In the genomic region with DNA sequence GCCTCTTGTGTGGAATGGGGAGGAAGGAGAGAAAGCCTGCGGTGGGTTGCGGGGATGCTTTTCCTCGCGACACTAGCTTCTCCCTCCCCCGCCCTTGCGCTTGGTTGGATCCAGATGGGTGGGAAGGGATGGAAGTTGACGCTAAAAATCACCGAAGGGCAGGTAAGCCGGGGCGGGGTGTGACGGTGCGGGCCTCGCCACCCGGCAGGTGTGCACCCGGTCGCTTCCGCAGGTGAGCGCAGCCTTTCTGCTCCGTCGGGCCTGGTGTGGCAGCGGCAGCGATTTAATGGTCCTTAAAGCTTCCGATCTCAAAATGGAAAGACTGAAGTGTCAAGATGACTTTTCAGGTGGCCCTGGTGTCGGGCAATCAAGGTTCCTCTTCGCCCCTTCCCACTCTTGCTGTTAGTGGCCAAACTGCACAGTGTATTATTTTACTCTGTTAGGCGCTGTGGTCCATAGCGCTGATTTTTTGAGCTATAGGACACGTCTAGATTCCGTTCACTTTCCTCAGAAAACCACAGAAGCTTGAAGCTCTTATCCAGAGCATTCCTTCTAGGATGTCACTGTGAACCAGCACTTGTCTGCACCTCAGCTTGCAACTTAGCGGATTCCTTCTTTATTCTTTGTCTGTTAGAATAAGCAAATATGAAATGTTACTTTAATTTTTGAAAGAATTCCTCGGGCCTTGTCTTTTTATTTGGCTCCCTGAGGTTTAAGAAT, we compare ENCODE assay signal across 8 cellular contexts. TPM values are rescaled to one million over a fixed set of nuclear protein-coding genes. Genes with fewer than 3 reads are reported as not detected.
DNase-seq lines count a peak whose midpoint lies in the region; ATAC-seq, FAIRE-seq and TF ChIP-seq lines count a peak whose summit lies in the region.

No MANE protein-coding gene starts in this region.

- H3K9me3 ChIP-seq in HAP-1 (no peaks in the 10 kb centered on the region), SU-DHL-6 (ENCODE audit: insufficient read depth, low read length) (no peaks in the 10 kb centered on the region), left lung (no peaks in the 10 kb centered on the region)

- H3K4me3 ChIP-seq in HAP-1: peak overlapping the region; percentile 90
- peak overlapping the region; percentile 82 for H3K4me3 ChIP-seq in SU-DHL-6 (ENCODE audit: insufficient read depth, low read length, poor library complexity, severe bottlenecking)
- peak overlapping the region; percentile 80 for H3K4me3 ChIP-seq in bronchial epithelial cell (ENCODE audit: low read depth, low read length)
- peak overlapping the region; percentile 86 to 97 for H3K4me3 ChIP-seq in left lung

- H3K9me2 ChIP-seq in SU-DHL-6 (replicated peaks; ENCODE audit: insufficient read depth, low read length): no peaks in the 10 kb centered on the region

- peaks cover 25% of the 10 kb centered on the region for H3F3A ChIP-seq in SU-DHL-6 (ENCODE audit: insufficient read depth)

- peak overlapping the region; percentile 97 for H3K9ac ChIP-seq in SU-DHL-6 (ENCODE audit: low read length)

- no peaks in the 10 kb centered on the region for H3K27me3 ChIP-seq in HAP-1 (ENCODE audit: low read depth)
- no peaks in the 10 kb centered on the region for H3K27me3 ChIP-seq in SU-DHL-6 (ENCODE audit: low read length)
- no peaks in the 10 kb centered on the region for H3K27me3 ChIP-seq in bronchial epithelial cell (ENCODE audit: control insufficient read depth, insufficient read depth, low read length)
- H3K27me3 ChIP-seq in left lung: no peaks in the 10 kb centered on the region

- no peak for TF ChIP-seq CTCF in SU-DHL-6 (IDR thresholded peaks at IDR 0.05; ENCODE audit: insufficient read depth, low read length, poor library complexity, severe bottlenecking)
- TF ChIP-seq CTCF in bronchial epithelial cell (IDR thresholded peaks at IDR 0.05; ENCODE audit: insufficient read depth, low read length, severe bottlenecking): no peak
- no peak for TF ChIP-seq CTCF in left lung (IDR thresholded peaks at IDR 0.05)

- peak overlapping the region; percentile 91 for H3K27ac ChIP-seq in SU-DHL-6 (ENCODE audit: low read depth, low read length)
- H3K27ac ChIP-seq in left lung: peak overlapping the region; percentile 99

- H3K4me2 ChIP-seq in SU-DHL-6 (ENCODE audit: low read depth, low read length, poor library complexity, severe bottlenecking): peak overlapping the region; percentile 95

- H3K79me2 ChIP-seq in SU-DHL-6 (ENCODE audit: insufficient read depth, low read length): peaks cover 85% of the 10 kb centered on the region

- DNase-seq in COLO668 (lab: John Stamatoyannopoulos, UW; ENCODE audit: unreplicated experiment) (peak; percentile 83), HAP-1 (ENCODE audit: low spot score in 2 of 2) (peak in 1 of 2 experiments; percentile 54), bronchial epithelial cell (ENCODE audit: low read depth) (no peak), left lung (peak; percentile 40 to 83), GOT3 (lab: John Stamatoyannopoulos, UW) (no peak)
- peak; percentile 5 to 9 for DNase-seq in stimulated activated CD8-positive, alpha-beta memory T cell treated with anti-CD3 and anti-CD28 coated beads, Interleukin-4, amount 100 ng/mL, for 4 hours (ENCODE audit: low read depth in 2 of 2, low spot score in 1 of 2)

- peaks cover 35% of the 10 kb centered on the region for H3K36me3 ChIP-seq in HAP-1 (replicated peaks)
- peaks cover 28% of the 10 kb centered on the region for H3K36me3 ChIP-seq in SU-DHL-6 (ENCODE audit: low read length)
- peaks cover 7% of the 10 kb centered on the region for H3K36me3 ChIP-seq in bronchial epithelial cell (ENCODE audit: control insufficient read depth, insufficient read depth, low read length)
- peaks cover 0 to 13% of the 10 kb centered on the region in 2 donors for H3K36me3 ChIP-seq in left lung

- no peak for FAIRE-seq in bronchial epithelial cell (lab: Jason Lieb, UNC)

- peak; percentile 15 for ATAC-seq in left lung
- ATAC-seq in GM18858 (IDR thresholded peaks at IDR 0.05; ENCODE audit: unreplicated experiment): no peak

- H3K4me1 ChIP-seq in HAP-1 (peaks cover 17% of the 10 kb centered on the region), left lung (peaks cover 17 to 46% of the 10 kb centered on the region in 2 donors)

- in situ Hi-C loops in HAP-1 (cut with MboI; ENCODE audit: low sequenced_read_pairs): no loop called here

- peaks cover 32% of the 10 kb centered on the region for H4K20me1 ChIP-seq in SU-DHL-6 (ENCODE audit: low read depth, low read length)

- intact Hi-C loops in left lung (cut with DNase I): no loop called here

- no peak overlapping the region for H2AFZ ChIP-seq in SU-DHL-6 (ENCODE audit: low read depth, low read length, severe bottlenecking)

RNA-seq across cellular contexts. Expression of a gene that starts 0.8 kb away (rescaled TPM):
- total RNA-seq in bronchial epithelial cell (94.3 and 136 TPM in 2 replicates), left lung (10 to 100 TPM; 26.1 to 34.0 TPM)

RNA-seq across cellular contexts. Expression of a gene that starts 0.9 kb away (rescaled TPM):
- 95.9 and 141 TPM in 2 replicates for total RNA-seq in bronchial epithelial cell
- 100 to 1,000 TPM; 139 to 218 TPM for total RNA-seq in left lung

RNA-seq across cellular contexts. Expression of a gene that starts 57.4 kb away (rescaled TPM):
- total RNA-seq in bronchial epithelial cell (22.6 and 24.1 TPM in 2 replicates), left lung (100 to 1,000 TPM; 105 to 147 TPM)

Comparison
In these comparisons a context has a peak if more than half of its experiments do, and no peak if none do; other contexts are left out.
1. DNase-seq: peak in COLO668 (single experiment), left lung (2 of 2) and stimulated activated CD8-positive, alpha-beta memory T cell treated with anti-CD3 and anti-CD28 coated beads, Interleukin-4, amount 100 ng/mL, for 4 hours (2 of 2); none in bronchial epithelial cell (single experiment) and GOT3 (single experiment).
2. Peak in every context shown above with its lines, with median percentiles within 50 percentile points of each other: H3K4me3 ChIP-seq.